10 cellular contexts compared by ENCODE assay signal in genomic region chr10:6062101-6062771, GRCh38. TPM values are rescaled to one million over a fixed set of nuclear protein-coding genes. Genes with fewer than 3 reads are reported as not detected.
DNase-seq lines count a peak whose midpoint lies in the region; ATAC-seq and TF ChIP-seq lines count a peak whose summit lies in the region.
"Had no signal": no experiment of that assay in that cellular context is flagged by ENCODE, and none has a peak within 500 bp of the region (broad histone marks: within the 10 kb centered on the region; RNA-seq: fewer than 3 reads in every experiment).

Gene IL2RA (minus strand): TSS chr10:6062367. CDS start chr10:6062151, 216 bp downstream.

- H3K27ac Mint-ChIP-seq in progenitor cell of endocrine pancreas = peak within 1 kb of the TSS; percentile 33

- no peaks in the 10 kb centered on the region for H3K9me3 ChIP-seq in vagina

- DNase-seq in Right ventricle myocardium inferior (ENCODE audit: missing footprints) = peak; percentile 63
- no peak for DNase-seq in left ventricle myocardium superior
- peak; percentile 48 for DNase-seq in activated effector memory CD4-positive, alpha-beta T cell treated with Interleukin-2 at 50 U/mL for 16 hours
- no peak for DNase-seq in progenitor cell of endocrine pancreas (ENCODE audit: low spot score, unreplicated experiment)
- DNase-seq in vagina (ENCODE audit: extremely low spot score in 2 of 2) = peak; percentile 37 to 76
- DNase-seq in dorsolateral prefrontal cortex = no peak
- DNase-seq: ACHN, RPMI8226 had no signal

- no peaks in the 10 kb centered on the region for H3K4me1 Mint-ChIP-seq in progenitor cell of endocrine pancreas (ENCODE audit: low read depth)

- H3K36me3 ChIP-seq in vagina = no peaks in the 10 kb centered on the region

- no peak within 1 kb of the TSS for H3K27ac ChIP-seq in vagina
- no peak within 1 kb of the TSS for H3K27ac ChIP-seq in dorsolateral prefrontal cortex

- H3K27me3 Mint-ChIP-seq in progenitor cell of endocrine pancreas = peaks cover 18% of the 10 kb centered on the region

- H3K4me3 ChIP-seq in vagina (peak within 1 kb of the TSS in 1 of 2 donors; percentile 5), dorsolateral prefrontal cortex (no peak within 1 kb of the TSS)

- H3K4me1 ChIP-seq in vagina = no peaks in the 10 kb centered on the region

- H3K27me3 ChIP-seq in vagina (no peaks in the 10 kb centered on the region), dorsolateral prefrontal cortex (no peaks in the 10 kb centered on the region)

- no peak within 1 kb of the TSS for H3K4me3 Mint-ChIP-seq in progenitor cell of endocrine pancreas (ENCODE audit: low read depth)

- TF ChIP-seq CTCF in progenitor cell of endocrine pancreas (IDR thresholded peaks at IDR 0.05; ENCODE audit: unreplicated experiment) = no peak
- TF ChIP-seq CTCF in vagina (IDR thresholded peaks at IDR 0.05) = no peak
- no peak for TF ChIP-seq CTCF in dorsolateral prefrontal cortex (IDR thresholded peaks at IDR 0.05 in 54 of 56, conservative IDR thresholded peaks at IDR 0.05 in 2 of 56; ENCODE audit: low read depth in 1 of 56, partially characterized antibody in 56 of 56)

- TF ChIP-seq POLR2A in vagina (IDR thresholded peaks at IDR 0.05) = no peak

- intact Hi-C loops in Right ventricle myocardium inferior (cut with DNase I) = no loop called here
- intact Hi-C loops in left ventricle myocardium superior (cut with micrococcal nuclease) = no loop called here
- intact Hi-C loops in vagina (cut with DNase I) = no loop called here
- intact Hi-C loops in dorsolateral prefrontal cortex (cut with DNase I) = no loop called here

- ATAC-seq in Right ventricle myocardium inferior (no peak), left ventricle myocardium superior (no peak), HG03565 (IDR thresholded peaks at IDR 0.05; ENCODE audit: unreplicated experiment) (no peak), HG03280 (IDR thresholded peaks at IDR 0.05; ENCODE audit: unreplicated experiment) (no peak)

- H3K9me3 Mint-ChIP-seq in progenitor cell of endocrine pancreas (ENCODE audit: low read depth) = no peaks in the 10 kb centered on the region

- H3K36me3 Mint-ChIP-seq in progenitor cell of endocrine pancreas (ENCODE audit: insufficient read depth) = no peaks in the 10 kb centered on the region

RNA-seq across cellular contexts. Expression of gene IL2RA, which starts in this region (rescaled TPM):
- total RNA-seq in Right ventricle myocardium inferior = 3.8 TPM
- total RNA-seq in left ventricle myocardium superior = 1.5 TPM
- not detected in 2 replicates for total RNA-seq in progenitor cell of endocrine pancreas
- not detected for total RNA-seq in vagina
- total RNA-seq in dorsolateral prefrontal cortex = under 1 TPM in 7 of 120 experiments, not detected in 113; 0.19 to 0.83 (median 0.68) TPM

Comparison
In these comparisons a context has a peak if more than half of its experiments do, and no peak if none do; other contexts are left out.
1. DNase-seq: peak in Right ventricle myocardium inferior (single experiment) and activated effector memory CD4-positive, alpha-beta T cell treated with Interleukin-2 at 50 U/mL for 16 hours (single experiment); none in left ventricle myocardium superior (single experiment), progenitor cell of endocrine pancreas (single experiment) and dorsolateral prefrontal cortex (0 of 10).
2. Peak in DNase-seq in vagina; RNA of the gene not detected or under 1 TPM.